14 cellular contexts compared by ENCODE assay signal in the genomic region with DNA sequence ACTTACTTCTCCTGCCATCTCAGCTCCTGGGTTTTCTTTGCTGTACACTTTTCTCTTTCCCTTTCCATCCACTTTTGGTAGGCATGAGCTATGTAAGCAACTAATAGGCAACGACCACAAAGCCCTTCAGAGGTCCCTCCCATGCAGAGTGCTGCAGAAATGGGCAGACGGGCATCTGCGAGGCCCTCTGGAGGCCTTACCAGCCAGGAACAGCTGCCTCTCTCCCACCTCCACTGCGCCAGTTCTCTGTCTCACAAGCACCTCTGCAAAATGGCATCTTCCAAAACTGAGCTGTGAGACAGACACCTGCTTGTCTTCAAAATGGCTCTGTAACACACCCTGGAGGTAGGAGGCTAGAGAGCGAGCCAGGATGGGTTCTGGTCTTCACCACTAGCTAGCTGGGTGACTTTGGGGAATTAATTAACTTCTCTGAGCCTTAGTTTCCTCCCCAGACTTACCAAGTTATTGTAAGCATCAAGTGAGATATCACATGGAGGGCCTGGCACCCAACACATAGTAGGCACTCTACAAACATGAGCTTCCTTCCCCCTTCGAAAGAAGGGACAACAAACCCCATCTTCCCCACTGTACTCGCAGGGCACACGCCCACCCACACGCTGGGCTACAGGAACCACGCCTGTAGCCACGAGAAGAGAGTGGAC.
DNase-seq lines count a peak whose midpoint lies in the region; ATAC-seq and TF ChIP-seq lines count a peak whose summit lies in the region.
"Had no signal": no experiment of that assay in that cellular context is flagged by ENCODE, and none has a peak within 500 bp of the region (broad histone marks: within the 10 kb centered on the region; RNA-seq: fewer than 3 reads in every experiment).

No MANE protein-coding gene starts in this region.

- peak; percentile 50 for DNase-seq in A673 (ENCODE audit: low spot score)
- peak; percentile 64 for DNase-seq in NCI-H510A (lab: John Stamatoyannopoulos, UW)
- no peak for DNase-seq in choroid plexus epithelial cell (ENCODE audit: low read depth)
- DNase-seq in stimulated activated naive CD4-positive, alpha-beta T cell (lab: John Stamatoyannopoulos, UW), result no peak
- no peak for DNase-seq in psoas muscle
- DNase-seq in vagina (ENCODE audit: extremely low spot score in 2 of 2), result no peak
- DNase-seq: activated T-cell treated with anti-CD3 and anti-CD28 coated beads, Interleukin-2, amount 50 U/mL, for 4 hours; left cardiac atrium; NCI-H187; T-helper 9 cell; upper lobe of right lung had no signal

- POLR2A ChIA-PET in A673 (lab: Charles Lee; ENCODE audit: low non-redundant PET), result no interaction called here

- 0 out of 2 replicates have a peak, but pooled peaks cover 4% of the 10 kb centered on the region for H3F3A ChIP-seq in DOHH2 (ENCODE audit: control insufficient read depth, insufficient read depth)

- WGBS in psoas muscle, 3 donors, result 91 to 94% (median 93%) methylated on average over 11 of the region's 11 CpGs

- H3K4me3 ChIP-seq in A673 (ENCODE audit: low read depth, low read length, poor library complexity, severe bottlenecking) (no peak overlapping the region), DOHH2 (ENCODE audit: low read length) (no peak overlapping the region), choroid plexus epithelial cell (ENCODE audit: low read depth, low read length) (no peak overlapping the region), psoas muscle (no peak overlapping the region), vagina (no peak overlapping the region)
- H3K4me3 ChIP-seq: upper lobe of right lung had no signal

- peaks cover 97% of the 10 kb centered on the region for H3K79me2 ChIP-seq in DOHH2 (ENCODE audit: control insufficient read depth, low read length)
- H3K79me2 ChIP-seq: parathyroid adenoma had no signal

- ATAC-seq in HG03432 (IDR thresholded peaks at IDR 0.05; ENCODE audit: unreplicated experiment) (no peak), psoas muscle (no peak)
- ATAC-seq: activated T-cell treated with anti-CD3 and anti-CD28 coated beads, Interleukin-2, amount 50 U/mL, for 4 hours; left cardiac atrium; upper lobe of right lung had no signal

- CTCF ChIA-PET in A673 (lab: Charles Lee), result interaction anchor here (0.6 to 1.3 kb wide), 4 partner anchors 32 to 315 kb away, joined by 3 to 5 read pairs (median 4); no protein-coding TSS in a partner anchor

- no peak for TF ChIP-seq POLR2A in vagina (IDR thresholded peaks at IDR 0.05)

- no peak overlapping the region for H3K27ac ChIP-seq in A673 (ENCODE audit: low read depth, low read length, poor library complexity, severe bottlenecking)
- no peak overlapping the region for H3K27ac ChIP-seq in DOHH2 (ENCODE audit: low read depth, low read length)
- no peak overlapping the region for H3K27ac ChIP-seq in psoas muscle
- H3K27ac ChIP-seq in vagina, result no peak overlapping the region
- H3K27ac ChIP-seq: parathyroid adenoma, upper lobe of right lung had no signal

- no peaks in the 10 kb centered on the region for H3K27me3 ChIP-seq in A673 (replicated peaks; ENCODE audit: insufficient read depth, low read depth, low read length, poor library complexity)
- no peaks in the 10 kb centered on the region for H3K27me3 ChIP-seq in DOHH2 (ENCODE audit: control insufficient read depth, low read length)
- H3K27me3 ChIP-seq in psoas muscle (ENCODE audit: insufficient read depth in 3 of 3, low read length in 2 of 3), result no peaks in the 10 kb centered on the region
- no peaks in the 10 kb centered on the region for H3K27me3 ChIP-seq in vagina
- H3K27me3 ChIP-seq: upper lobe of right lung had no signal

- H4K20me1 ChIP-seq in DOHH2 (ENCODE audit: control insufficient read depth, insufficient read depth, low read depth, low read length), result peaks cover 42% of the 10 kb centered on the region

- no peaks in the 10 kb centered on the region for H3K9me3 ChIP-seq in A673 (ENCODE audit: low read depth, low read length, poor library complexity, severe bottlenecking)
- H3K9me3 ChIP-seq in DOHH2 (ENCODE audit: control insufficient read depth, insufficient read depth, low read length), result no peaks in the 10 kb centered on the region
- H3K9me3 ChIP-seq in psoas muscle, result no peaks in the 10 kb centered on the region
- H3K9me3 ChIP-seq in vagina, result no peaks in the 10 kb centered on the region
- H3K9me3 ChIP-seq: upper lobe of right lung had no signal

- intact Hi-C loops in A673 (cut with micrococcal nuclease; ENCODE audit: unreplicated experiment) (loop anchor here (2.0 to 10.0 kb wide), 2 partner anchors 181 to 315 kb away; no protein-coding TSS in a partner anchor), psoas muscle (cut with DNase I) (loop anchor here (5.0 kb wide), 2 partner anchors 177 to 182 kb away; no protein-coding TSS in a partner anchor), vagina (cut with DNase I) (loop anchor here (10.0 kb wide), 2 partner anchors 175 to 225 kb away; a partner anchor contains a TSS)

- no peak overlapping the region for H3K4me2 ChIP-seq in DOHH2 (ENCODE audit: low read length)

- peak; percentile 59 for TF ChIP-seq CTCF in A673 (conservative IDR thresholded peaks at IDR 0.05; ENCODE audit: low read depth, low read length)
- TF ChIP-seq CTCF in DOHH2 (IDR thresholded peaks at IDR 0.05; ENCODE audit: low read depth, low read length, poor library complexity, severe bottlenecking), result peak; percentile 25
- peak; percentile 11 for TF ChIP-seq CTCF in choroid plexus epithelial cell (conservative IDR thresholded peaks at IDR 0.05; ENCODE audit: low read depth, low read length)
- TF ChIP-seq CTCF in psoas muscle (IDR thresholded peaks at IDR 0.05), result no peak
- TF ChIP-seq CTCF in vagina (IDR thresholded peaks at IDR 0.05), result no peak

- peaks cover 8% of the 10 kb centered on the region for H3K4me1 ChIP-seq in A673 (ENCODE audit: insufficient read depth, low read length, poor library complexity, severe bottlenecking)
- H3K4me1 ChIP-seq in DOHH2 (ENCODE audit: control insufficient read depth, low read length), result peaks cover 49% of the 10 kb centered on the region
- H3K4me1 ChIP-seq in psoas muscle, result peaks cover 41% of the 10 kb centered on the region
- H3K4me1 ChIP-seq in vagina, result peaks cover 41% of the 10 kb centered on the region

- no TSS peak for BruUV-seq in A673 (replicated peaks; lab: Mats Ljungman, UMichigan)

- H3K36me3 ChIP-seq in A673 (ENCODE audit: insufficient read depth, low read length, poor library complexity, severe bottlenecking) (no peaks in the 10 kb centered on the region), DOHH2 (ENCODE audit: control insufficient read depth, low read length) (peaks cover 40% of the 10 kb centered on the region), psoas muscle (ENCODE audit: insufficient read depth in 1 of 2, low read depth in 1 of 2) (peaks cover 0 to 2% of the 10 kb centered on the region in 2 donors), vagina (no peaks in the 10 kb centered on the region)
- H3K36me3 ChIP-seq: upper lobe of right lung had no signal

- no peaks in the 10 kb centered on the region for H3K9me2 ChIP-seq in DOHH2 (replicated peaks; ENCODE audit: control insufficient read depth, low read length)

Comparison
In these comparisons a context has a peak if more than half of its experiments do, and no peak if none do; other contexts are left out.
1. DNase-seq: peak in A673 (single experiment) and NCI-H510A (single experiment); none in choroid plexus epithelial cell (single experiment), stimulated activated naive CD4-positive, alpha-beta T cell (0 of 6), psoas muscle (0 of 2) and vagina (0 of 2).
2. CTCF ChIP-seq: peak in A673 (single experiment), DOHH2 (single experiment) and choroid plexus epithelial cell (single experiment); none in psoas muscle (single experiment) and vagina (0 of 3).